8 cellular contexts compared by ENCODE assay signal in the genomic region with DNA sequence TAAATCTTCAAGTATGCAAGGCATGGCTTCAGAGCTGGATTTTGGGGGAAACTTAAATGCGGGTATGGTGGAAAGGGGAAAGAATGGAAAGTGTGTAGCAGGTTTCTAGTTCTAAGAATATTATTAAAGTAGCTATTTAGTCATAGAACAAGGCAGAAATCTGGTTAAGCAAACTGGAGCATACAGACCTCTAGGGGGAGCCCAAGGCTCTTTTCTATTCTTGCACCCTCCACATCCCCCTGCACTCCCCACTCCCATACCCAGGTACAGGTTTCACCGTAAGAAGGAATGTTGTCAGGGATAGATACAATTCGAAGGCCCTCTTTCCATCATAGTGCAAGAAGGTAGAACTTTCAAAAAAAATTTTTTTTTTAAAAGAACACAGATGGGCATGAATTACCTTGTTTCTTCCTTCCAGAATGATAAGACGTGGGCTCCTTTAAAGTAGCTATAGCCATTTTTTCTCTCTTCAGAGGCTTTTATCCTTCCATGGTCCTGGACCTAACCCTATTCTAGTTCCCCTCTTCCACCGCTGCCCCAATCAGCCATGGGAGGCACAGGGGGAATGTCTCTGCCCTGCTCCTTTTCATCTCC. TPM values are rescaled to one million over a fixed set of nuclear protein-coding genes. Genes with fewer than 3 reads are reported as not detected.
DNase-seq lines count a peak whose midpoint lies in the region; ATAC-seq and TF ChIP-seq lines count a peak whose summit lies in the region.

No MANE protein-coding gene starts in this region.

- DNase-seq in DMS 273 treated with DMSO at 0.1 percent for 48 hours (lab: John Stamatoyannopoulos, UW) (peak; percentile 26), GM19238 (ENCODE audit: insufficient read length, low spot score) (peak; percentile 6), NCI-H774 (lab: John Stamatoyannopoulos, UW) (peak; percentile 26), dorsolateral prefrontal cortex (no peak), neural progenitor cell (ENCODE audit: low spot score) (peak; percentile 63), lower leg skin (ENCODE audit: low spot score in 2 of 2) (no peak)
- DNase-seq in stimulated activated CD4-positive, alpha-beta T cell treated with anti-CD3 and anti-CD28 coated beads, Interleukin-4, amount 100 ng/mL, for 1 hour, result no peak

- no peak overlapping the region for H3K4me2 ChIP-seq in neural progenitor cell

- peak in 54 of 56 donors; percentile 30 to 68 (median 50) for TF ChIP-seq CTCF in dorsolateral prefrontal cortex (IDR thresholded peaks at IDR 0.05 in 54 of 56, conservative IDR thresholded peaks at IDR 0.05 in 2 of 56; ENCODE audit: low read depth in 1 of 56, partially characterized antibody in 56 of 56)
- TF ChIP-seq CTCF in neural progenitor cell (IDR thresholded peaks at IDR 0.05), result peak; percentile 81
- TF ChIP-seq CTCF in lower leg skin (IDR thresholded peaks at IDR 0.05), result no peak

- H3F3A ChIP-seq in neural progenitor cell (ENCODE audit: low read depth), result no peaks in the 10 kb centered on the region

- 46 to 57% methylated on average over 5 of the region's 5 CpGs for whole genome bisulfite sequencing in lower leg skin, 2 donors

- H3K27ac Mint-ChIP-seq in neural progenitor cell, result no peak overlapping the region

- intact Hi-C loops in dorsolateral prefrontal cortex (cut with DNase I), result no loop called here
- intact Hi-C loops in lower leg skin (cut with DNase I; ENCODE audit: low total_unique reads), result no loop called here

- H3K9me3 ChIP-seq in neural progenitor cell (ENCODE audit: low read depth), result no peaks in the 10 kb centered on the region

- H3K36me3 ChIP-seq in neural progenitor cell, result no peaks in the 10 kb centered on the region

- peak; percentile 54 for ATAC-seq in HG03439 (IDR thresholded peaks at IDR 0.05; ENCODE audit: unreplicated experiment)

- H3K27ac ChIP-seq in dorsolateral prefrontal cortex (no peak overlapping the region), neural progenitor cell (no peak overlapping the region)

- H3K4me1 ChIP-seq in neural progenitor cell, result no peaks in the 10 kb centered on the region

- H3K9me3 Mint-ChIP-seq in neural progenitor cell, result no peaks in the 10 kb centered on the region

- no peaks in the 10 kb centered on the region for H3K4me1 Mint-ChIP-seq in neural progenitor cell

- TF ChIP-seq POLR2A in lower leg skin (IDR thresholded peaks at IDR 0.05), result no peak

- peaks cover 0 to 9% (median 0%) of the 10 kb centered on the region in 45 donors for H3K27me3 ChIP-seq in dorsolateral prefrontal cortex
- H3K27me3 ChIP-seq in neural progenitor cell, result peaks cover 16% of the 10 kb centered on the region

- no peaks in the 10 kb centered on the region for H3K79me2 ChIP-seq in neural progenitor cell (ENCODE audit: low read depth)

- H4K20me1 ChIP-seq in neural progenitor cell (ENCODE audit: low read depth), result no peaks in the 10 kb centered on the region

- no peak overlapping the region for H3K9ac ChIP-seq in neural progenitor cell

- H2AFZ ChIP-seq in neural progenitor cell (replicated peaks), result no peak overlapping the region

- no peaks in the 10 kb centered on the region for H3K27me3 Mint-ChIP-seq in neural progenitor cell (ENCODE audit: insufficient read depth, low read depth)

- no peaks in the 10 kb centered on the region for H3K36me3 Mint-ChIP-seq in neural progenitor cell

- H3K4me3 Mint-ChIP-seq in neural progenitor cell, result no peak overlapping the region

- H3K4me3 ChIP-seq in dorsolateral prefrontal cortex (no peak overlapping the region), neural progenitor cell (no peak overlapping the region), lower leg skin (ENCODE audit: low read depth, poor library complexity, severe bottlenecking) (no peak overlapping the region)

RNA-seq across cellular contexts. Expression of gene SMIM30, which starts 41.5 kb away (rescaled TPM):
- 10 to 100 TPM; 13.4 to 37.6 (median 21.0) TPM for total RNA-seq in dorsolateral prefrontal cortex
- 68.1 and 112 TPM in 2 replicates for total RNA-seq in neural progenitor cell (ENCODE audit: low replicate concordance)
- 10 to 100 TPM in 3 of 4 donors, 1 to 10 TPM in 1; 9.1 to 25.6 (median 19.0) TPM for total RNA-seq in lower leg skin

Comparison
In these comparisons a context has a peak if more than half of its experiments do, and no peak if none do; other contexts are left out.
1. DNase-seq: peak in DMS 273 treated with DMSO at 0.1 percent for 48 hours (single experiment), GM19238 (single experiment), NCI-H774 (single experiment) and neural progenitor cell (single experiment); none in dorsolateral prefrontal cortex (0 of 10), lower leg skin (0 of 2) and stimulated activated CD4-positive, alpha-beta T cell treated with anti-CD3 and anti-CD28 coated beads, Interleukin-4, amount 100 ng/mL, for 1 hour (single experiment).
2. CTCF ChIP-seq: peak in dorsolateral prefrontal cortex (54 of 56) and neural progenitor cell (single experiment); none in lower leg skin (0 of 3).